In the genomic region with DNA sequence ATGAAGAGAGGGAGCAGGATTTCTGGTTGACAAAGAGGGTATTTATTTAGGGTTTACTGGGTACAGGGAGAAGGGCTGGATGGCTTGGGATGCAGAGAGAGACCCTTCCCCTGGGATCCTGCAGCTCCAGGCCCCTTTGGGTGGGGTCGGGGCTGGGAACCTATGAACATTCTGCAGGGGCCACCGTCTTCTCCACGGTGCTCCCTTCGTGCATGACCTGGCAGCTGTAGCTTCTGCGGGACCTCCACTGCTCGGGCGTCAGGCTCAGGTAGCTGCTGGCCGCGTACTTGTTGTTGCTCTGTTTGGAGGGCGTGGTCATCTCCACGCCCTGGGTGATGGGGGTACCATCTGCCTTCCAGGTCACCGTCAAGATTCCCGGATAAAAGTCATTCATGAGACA, we compare ENCODE assay signal across 8 cellular contexts. TPM values are rescaled to one million over a fixed set of nuclear protein-coding genes. Genes with fewer than 3 reads are reported as not detected.
"Had no signal": no experiment of that assay in that cellular context is flagged by ENCODE, and none has a peak within 500 bp of the region (broad histone marks: within the 10 kb centered on the region; RNA-seq: fewer than 3 reads in every experiment).

No MANE protein-coding gene starts in this region.

RNA-seq across cellular contexts. Expression of a gene that starts 7.0 kb away (rescaled TPM):
- total RNA-seq: LHCN-M2, NCI-H460, PC-9, Peyer's patch, Right ventricle myocardium inferior, RPMI7951 had no signal
- polyA plus RNA-seq: IgD-negative memory B cell had no signal

RNA-seq across cellular contexts. Expression of a gene that starts 59.0 kb away (rescaled TPM):
- total RNA-seq: LHCN-M2, NCI-H460, Right ventricle myocardium inferior, RPMI7951, SJCRH30 had no signal
- polyA plus RNA-seq: IgD-negative memory B cell had no signal
